20 cellular contexts compared by ENCODE assay signal in the genomic region with DNA sequence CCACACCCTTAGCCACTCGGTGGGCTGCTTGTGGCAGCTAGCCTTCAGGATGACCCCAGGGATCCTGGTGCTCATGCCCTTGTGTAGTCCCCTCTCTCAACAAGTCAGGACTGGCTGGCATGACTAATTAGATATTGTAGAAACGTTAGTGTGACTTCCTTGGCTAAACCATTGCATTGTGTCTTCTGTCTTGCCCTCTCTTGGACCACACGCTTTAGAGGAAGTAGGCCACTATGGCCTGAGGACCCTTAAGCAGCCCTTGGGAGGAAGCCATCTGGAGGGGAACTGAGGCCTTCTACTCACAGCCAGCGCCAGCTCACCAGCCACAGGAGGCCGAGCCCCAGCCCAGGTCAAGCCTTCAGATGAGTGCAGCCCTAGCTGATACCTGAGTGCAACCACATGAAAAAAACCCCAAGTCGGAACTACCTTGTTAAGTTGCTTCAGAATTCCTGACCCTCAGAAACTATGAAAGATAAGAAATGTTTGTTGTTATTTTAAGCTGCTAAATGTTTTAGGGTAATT. TPM values are rescaled to one million over a fixed set of nuclear protein-coding genes. Genes with fewer than 3 reads are reported as not detected.
DNase-seq lines count a peak whose midpoint lies in the region; ATAC-seq, FAIRE-seq and TF ChIP-seq lines count a peak whose summit lies in the region.
"Had no signal": no experiment of that assay in that cellular context is flagged by ENCODE, and none has a peak within 500 bp of the region (broad histone marks: within the 10 kb centered on the region; RNA-seq: fewer than 3 reads in every experiment).

No MANE protein-coding gene starts in this region.

- TF ChIP-seq CTCF in right lobe of liver (IDR thresholded peaks at IDR 0.05), result no peak
- no peak for TF ChIP-seq CTCF in HepG2 (CRISPR knock-in tag; IDR thresholded peaks at IDR 0.05)
- no peak for TF ChIP-seq CTCF in left lung (IDR thresholded peaks at IDR 0.05)

- intact Hi-C loops in right lobe of liver (cut with DNase I) (no loop called here), HepG2 (cut with micrococcal nuclease; ENCODE audit: unreplicated experiment) (no loop called here), left lung (cut with DNase I) (no loop called here)

- TF ChIP-seq EP300 in HepG2 (IDR thresholded peaks at IDR 0.05; ENCODE audit: low read depth in 2 of 2, low read length in 2 of 2), result no peak
- no peak for TF ChIP-seq EP300 in HepG2 (CRISPR knock-in tag; IDR thresholded peaks at IDR 0.05; ENCODE audit: borderline replicate concordance)

- no peak overlapping the region for H3K4me2 ChIP-seq in HepG2 (ENCODE audit: low read depth, low read length)

- POLR2A ChIA-PET in HepG2 (lab: Yijun Ruan, JAX), result no interaction called here

- no peak for FAIRE-seq in HepG2 (lab: Jason Lieb, UNC)
- FAIRE-seq: A204.1 had no signal

- H3K79me2 ChIP-seq in HepG2 (ENCODE audit: insufficient read depth, low read length), result no peaks in the 10 kb centered on the region

- H3K9me3 ChIP-seq in right lobe of liver (no peaks in the 10 kb centered on the region), HepG2 (ENCODE audit: low read length) (no peaks in the 10 kb centered on the region), left lung (no peaks in the 10 kb centered on the region)

- H2AFZ ChIP-seq in HepG2 (ENCODE audit: low read length), result no peak overlapping the region

- H3K27me3 ChIP-seq in right lobe of liver (no peaks in the 10 kb centered on the region), HepG2 (ENCODE audit: control insufficient read depth in 1 of 2, insufficient read depth in 2 of 2, low read length in 2 of 2) (peaks cover 0 to 9% of the 10 kb centered on the region in 2 experiments; a peak in 1 of 5 replicates), left lung (no peaks in the 10 kb centered on the region)

- H3K36me3 ChIP-seq in right lobe of liver, result no peaks in the 10 kb centered on the region
- no peaks in the 10 kb centered on the region for H3K36me3 ChIP-seq in HepG2 (replicated peaks in 1 of 2; ENCODE audit: control insufficient read depth in 1 of 2, insufficient read depth in 2 of 2, low read length in 2 of 2)
- no peaks in the 10 kb centered on the region for H3K36me3 ChIP-seq in left lung

- TF ChIP-seq POLR2A in right lobe of liver (IDR thresholded peaks at IDR 0.05), result no peak
- no peak for TF ChIP-seq POLR2A in HepG2 (IDR thresholded peaks at IDR 0.05; ENCODE audit: insufficient read depth in 1 of 2, low read depth in 2 of 2, low read length in 2 of 2)

- peak in 3 of 4 donors; percentile 15 to 45 (median 41) for ATAC-seq in right lobe of liver
- ATAC-seq in HepG2, result no peak
- ATAC-seq in left lung, result peak; percentile 37
- no peak for ATAC-seq in HG02852 (IDR thresholded peaks at IDR 0.05; ENCODE audit: unreplicated experiment)
- ATAC-seq: HCT116, Panc1 had no signal

- BruUV-seq in HepG2 (replicated peaks; lab: Mats Ljungman, UMichigan), result no TSS peak

- DNase-seq in right lobe of liver (peak in 1 of 3 donors; percentile 11), HepG2 (ENCODE audit: low spot score) (no peak), MV-4-11 (lab: John Stamatoyannopoulos, UW) (peak; percentile 86), left lung (no peak), NCI-H1092 (lab: John Stamatoyannopoulos, UW) (no peak), NCI-H226 (no peak)
- no peak for DNase-seq in activated CD8-positive, alpha-beta memory T cell treated with anti-CD3 and anti-CD28 coated beads for 24 hours
- DNase-seq: DMS79, GOT3, NCI-H1092 treated with DMSO at 0.1 percent for 48 hours, NCI-H146, NCI-H2029 treated with DMSO at 0.1 percent for 48 hours, NCI-H2171 treated with DMSO at 0.1 percent for 48 hours, NCI-H510A, NCI-H82 had no signal

- H4K20me1 ChIP-seq in HepG2 (ENCODE audit: insufficient read depth, low read length), result no peaks in the 10 kb centered on the region

- 67% methylated on average over 3 of the region's 6 CpGs for WGBS in right lobe of liver (ENCODE audit: insufficient coverage, low coverage, low lambda C conversion rate, missing lambda C conversion rate)
- 20% methylated on average over 6 of the region's 6 CpGs for WGBS in HepG2 (ENCODE audit: low lambda C conversion rate)

- CTCF ChIA-PET in HepG2 (lab: Yijun Ruan, JAX; ENCODE audit: low intra/inter-chr PET ratio, low total read pairs), result no interaction called here

- in situ Hi-C loops in HepG2 (cut with HindIII; ENCODE audit: extremely low pct_ligation_motif_present, low pct_unique_long_range_greater_than_20kb), result no loop called here

- H3K4me3 ChIP-seq in right lobe of liver (no peak overlapping the region), HepG2 (replicated peaks in 1 of 3; ENCODE audit: insufficient read depth in 1 of 3, low read depth in 2 of 3, low read length in 3 of 3) (no peak overlapping the region), left lung (no peak overlapping the region)

- TF ChIP-seq RAD21 in HepG2 (CRISPR knock-in tag; IDR thresholded peaks at IDR 0.05), result no peak

- H3K4me1 ChIP-seq in right lobe of liver (no peaks in the 10 kb centered on the region), HepG2 (ENCODE audit: insufficient read depth, low read length) (peaks cover 11% of the 10 kb centered on the region), left lung (peaks cover 0 to 18% of the 10 kb centered on the region in 2 donors)

- H3K9ac ChIP-seq in HepG2 (ENCODE audit: insufficient read depth, low read depth, low read length), result no peak overlapping the region

- no peak overlapping the region for H3K27ac ChIP-seq in right lobe of liver
- no peak overlapping the region for H3K27ac ChIP-seq in HepG2 (ENCODE audit: extremely low read length, insufficient read depth, low read length)
- H3K27ac ChIP-seq in left lung, result no peak overlapping the region

TF ChIP-seq in HepG2, 621 proteins besides CTCF, POLR2A, EP300 and RAD21 (continues in another document):
- TF ChIP-seq PTBP1 (IDR thresholded peaks at IDR 0.05; ENCODE audit: low read depth, low read length, poor library complexity, severe bottlenecking) (no peak), CHCHD3 (CRISPR knock-in tag; IDR thresholded peaks at IDR 0.05) (no peak), ATF1 (CRISPR knock-in tag; IDR thresholded peaks at IDR 0.05) (no peak), MAZ (IDR thresholded peaks at IDR 0.05; ENCODE audit: borderline replicate concordance, low read depth, low read length) (no peak), MAZ (CRISPR knock-in tag; IDR thresholded peaks at IDR 0.05; ENCODE audit: low read depth) (no peak), ZNF367 (CRISPR knock-in tag; IDR thresholded peaks at IDR 0.05; ENCODE audit: borderline replicate concordance) (no peak), ZNF260 (CRISPR knock-in tag; IDR thresholded peaks at IDR 0.05; ENCODE audit: borderline replicate concordance, low read depth) (no peak), NCOR1 (IDR thresholded peaks at IDR 0.05; ENCODE audit: borderline replicate concordance, low read length) (no peak), PHF21A (CRISPR knock-in tag; IDR thresholded peaks at IDR 0.05) (no peak), MYNN (CRISPR knock-in tag; IDR thresholded peaks at IDR 0.05; ENCODE audit: low read depth) (no peak)
- TF ChIP-seq, protein P1, sequence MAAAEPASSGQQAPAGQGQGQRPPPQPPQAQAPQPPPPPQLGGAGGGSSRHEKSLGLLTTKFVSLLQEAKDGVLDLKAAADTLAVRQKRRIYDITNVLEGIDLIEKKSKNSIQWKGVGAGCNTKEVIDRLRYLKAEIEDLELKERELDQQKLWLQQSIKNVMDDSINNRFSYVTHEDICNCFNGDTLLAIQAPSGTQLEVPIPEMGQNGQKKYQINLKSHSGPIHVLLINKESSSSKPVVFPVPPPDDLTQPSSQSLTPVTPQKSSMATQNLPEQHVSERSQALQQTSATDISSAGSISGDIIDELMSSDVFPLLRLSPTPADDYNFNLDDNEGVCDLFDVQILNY (CRISPR knock-in tag; conservative IDR thresholded peaks at IDR 0.05), result no peak
- TF ChIP-seq, protein P2, sequence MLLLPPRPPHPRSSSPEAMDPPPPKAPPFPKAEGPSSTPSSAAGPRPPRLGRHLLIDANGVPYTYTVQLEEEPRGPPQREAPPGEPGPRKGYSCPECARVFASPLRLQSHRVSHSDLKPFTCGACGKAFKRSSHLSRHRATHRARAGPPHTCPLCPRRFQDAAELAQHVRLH (CRISPR knock-in tag; IDR thresholded peaks at IDR 0.05; ENCODE audit: borderline replicate concordance, low read depth), result no peak
- TF ChIP-seq, protein P3, sequence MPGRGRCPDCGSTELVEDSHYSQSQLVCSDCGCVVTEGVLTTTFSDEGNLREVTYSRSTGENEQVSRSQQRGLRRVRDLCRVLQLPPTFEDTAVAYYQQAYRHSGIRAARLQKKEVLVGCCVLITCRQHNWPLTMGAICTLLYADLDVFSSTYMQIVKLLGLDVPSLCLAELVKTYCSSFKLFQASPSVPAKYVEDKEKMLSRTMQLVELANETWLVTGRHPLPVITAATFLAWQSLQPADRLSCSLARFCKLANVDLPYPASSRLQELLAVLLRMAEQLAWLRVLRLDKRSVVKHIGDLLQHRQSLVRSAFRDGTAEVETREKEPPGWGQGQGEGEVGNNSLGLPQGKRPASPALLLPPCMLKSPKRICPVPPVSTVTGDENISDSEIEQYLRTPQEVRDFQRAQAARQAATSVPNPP (CRISPR knock-in tag; IDR thresholded peaks at IDR 0.05), result no peak

RNA-seq across cellular contexts. Expression of a gene that starts 10.1 kb away (rescaled TPM):
- total RNA-seq in right lobe of liver, result under 1 TPM in 2 of 6 experiments, not detected in 4; 0.04 to 0.12 TPM
- not detected in 2 replicates for total RNA-seq in HepG2 (2016; rRNA removed; fragmentation: Illumina TruSeq; extraction: Trizol)
- not detected in 2 replicates for total RNA-seq in HepG2 (2016; cell fraction: cytosol; rRNA removed; fragmentation: Illumina TruSeq; extraction: Trizol; ENCODE audit: low read depth)
- total RNA-seq in HepG2 (2016; cell fraction: insoluble cytoplasmic fraction; rRNA removed; fragmentation: Illumina TruSeq; extraction: Trizol), result not detected in 2 replicates
- total RNA-seq in HepG2 (2016; cell fraction: membrane; rRNA removed; fragmentation: Illumina TruSeq; extraction: Trizol), result not detected in 2 replicates
- total RNA-seq in HepG2 (2016; cell fraction: nucleus; rRNA removed; fragmentation: Illumina TruSeq; extraction: Trizol), result not detected in 2 replicates
- polyA plus RNA-seq in HepG2 (2011; rRNA removed), result not detected in 2 replicates
- polyA plus RNA-seq in HepG2 (2011; cell fraction: cytosol; rRNA removed), result not detected in 2 replicates
- not detected in 2 replicates for polyA plus RNA-seq in HepG2 (2011; cell fraction: nucleus; rRNA removed)
- not detected in 2 replicates for polyA plus RNA-seq in HepG2 (2012)
- polyA plus RNA-seq in HepG2 (2016; cell fraction: cytosol; fragmentation: Illumina TruSeq; extraction: Trizol; ENCODE audit: low read depth), result not detected in 2 replicates
- not detected in 2 replicates for polyA plus RNA-seq in HepG2 (2016; cell fraction: insoluble cytoplasmic fraction; fragmentation: Illumina TruSeq; extraction: Trizol; ENCODE audit: low read depth)
- polyA plus RNA-seq in HepG2 (2016; cell fraction: membrane; fragmentation: Illumina TruSeq; extraction: Trizol; ENCODE audit: low read depth), result not detected in 2 replicates
- not detected in 2 replicates for polyA plus RNA-seq in HepG2 (2016; cell fraction: nucleus; fragmentation: Illumina TruSeq; extraction: Trizol; ENCODE audit: insufficient read depth, low read depth)
- polyA minus RNA-seq in HepG2 (2011; rRNA and poly(A)+ RNA removed; ENCODE audit: low replicate concordance), result not detected in 2 replicates
- not detected in 2 replicates for polyA minus RNA-seq in HepG2 (2011; cell fraction: cytosol; rRNA and poly(A)+ RNA removed)
- not detected in 2 replicates for polyA minus RNA-seq in HepG2 (2011; cell fraction: nucleus; rRNA and poly(A)+ RNA removed)
- total RNA-seq in left lung, result under 1 TPM; 0.16 to 0.20 TPM
- total RNA-seq: SK-MEL-5 had no signal

Comparison
In these comparisons a context has a peak if more than half of its experiments do, and no peak if none do; other contexts are left out.
1. ATAC-seq: peak in right lobe of liver (3 of 4) and left lung (single experiment); none in HepG2 (single experiment) and HG02852 (single experiment).